In the genomic region with DNA sequence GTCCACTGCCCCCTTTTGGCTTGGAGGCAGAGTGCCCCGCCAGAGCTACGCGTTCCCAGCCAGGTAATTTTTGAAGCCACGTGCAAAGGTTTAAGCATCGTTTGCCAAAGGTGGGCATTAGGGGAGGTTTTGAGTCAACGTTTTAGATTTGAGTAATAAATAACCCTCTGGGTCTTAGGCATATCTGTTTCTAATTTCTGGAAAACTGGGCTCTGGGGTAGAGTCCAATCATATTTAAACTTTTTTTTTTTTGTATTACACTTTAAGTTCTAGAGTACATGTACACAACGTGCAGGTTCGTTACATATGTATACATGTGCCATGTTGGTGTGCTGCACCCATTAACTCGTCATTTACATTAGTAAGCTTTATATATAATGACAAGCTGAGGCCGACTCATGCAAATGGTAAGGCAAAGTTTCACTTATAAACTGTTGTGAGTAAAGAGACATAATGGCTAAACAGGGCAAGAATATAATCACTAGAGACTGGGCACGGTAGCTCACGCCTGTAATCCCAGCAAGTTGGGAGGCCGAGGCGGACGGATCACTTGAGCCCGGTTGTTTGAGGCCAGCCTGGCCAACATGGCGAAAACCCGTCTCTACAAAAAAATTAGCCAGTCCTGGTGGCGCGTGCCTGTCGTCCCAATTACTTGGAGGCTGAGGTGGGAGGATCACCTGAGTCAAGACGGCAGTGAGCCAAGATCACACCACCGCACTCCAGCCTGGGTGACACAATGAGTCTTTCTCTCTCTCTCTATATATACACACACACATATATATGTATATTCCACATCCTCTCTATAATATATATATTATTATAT, we compare ENCODE assay signal across 8 cellular contexts. TPM values are rescaled to one million over a fixed set of nuclear protein-coding genes. Genes with fewer than 3 reads are reported as not detected.
A peak's percentile ranks its signal among the peaks of the same experiment; 100 is the strongest.
DNase-seq lines count a peak whose midpoint lies in the region; ATAC-seq and TF ChIP-seq lines count a peak whose summit lies in the region.

No MANE protein-coding gene starts in this region.

- DNase-seq in OCI-LY7 (ENCODE audit: low spot score) (no peak), epithelial cell of esophagus (ENCODE audit: low read depth) (peak; percentile 11), psoas muscle (no peak), NCI-H1105 (lab: John Stamatoyannopoulos, UW) (no peak), SK-N-DZ (ENCODE audit: low spot score) (no peak)

- POLR2A ChIA-PET in OCI-LY7 (lab: Charles Lee): interaction anchor here (0.6 to 1.9 kb wide), 10 partner anchors 11 to 400 kb away, joined by 3 to 12 read pairs (median 4); partner anchors contain the start of genes METAP2 and NDUFA12

- peak overlapping the region; percentile 89 for H2AFZ ChIP-seq in OCI-LY7 (ENCODE audit: low read length)

- H3K27ac ChIP-seq in OCI-LY7 (ENCODE audit: low read depth, low read length, poor library complexity, severe bottlenecking) (no peak overlapping the region), psoas muscle (peak overlapping the region; percentile 94)

- no peaks in the 10 kb centered on the region for H4K20me1 ChIP-seq in OCI-LY7 (ENCODE audit: insufficient read depth, low read length)

- intact Hi-C loops in OCI-LY7 (cut with micrococcal nuclease; ENCODE audit: unreplicated experiment): loop anchor here (1.0 to 2.0 kb wide), 2 partner anchors 143 to 262 kb away; partner anchors contain the start of genes FGD6 and VEZT
- intact Hi-C loops in psoas muscle (cut with DNase I): loop anchor here in 1 of 2 donors (5.0 kb wide), 2 partner anchors 143 to 398 kb away; partner anchors contain the start of genes FGD6, METAP2 and VEZT

- peaks cover 13% of the 10 kb centered on the region for H3K4me1 ChIP-seq in OCI-LY7 (ENCODE audit: insufficient read depth, low read length, poor library complexity, severe bottlenecking)
- no peaks in the 10 kb centered on the region for H3K4me1 ChIP-seq in psoas muscle

- H3K4me2 ChIP-seq in OCI-LY7 (ENCODE audit: low read length): peak overlapping the region; percentile 40; the same call in 1 of the 2 replicates

- CTCF ChIA-PET in OCI-LY7 (lab: Charles Lee; ENCODE audit: unreplicated experiment): interaction anchor here (0.7 to 1.0 kb wide), 2 partner anchors 10 to 43 kb away, joined by 3 read pairs; no protein-coding TSS in a partner anchor

- no TSS peak for BruUV-seq in OCI-LY7 (replicated peaks; lab: Mats Ljungman, UMichigan)

- no peaks in the 10 kb centered on the region for H3K9me2 ChIP-seq in OCI-LY7 (ENCODE audit: insufficient read depth, low read length)

- TF ChIP-seq CTCF in GM12801 (IDR thresholded peaks at IDR 0.05; ENCODE audit: extremely low read depth, insufficient read length) (peak; percentile 50), OCI-LY7 (conservative IDR thresholded peaks at IDR 0.05; ENCODE audit: low read length) (peak; percentile 88), epithelial cell of esophagus (IDR thresholded peaks at IDR 0.05; ENCODE audit: insufficient read depth, low read depth, low read length, missing control alignments) (peak; percentile 74), psoas muscle (IDR thresholded peaks at IDR 0.05) (peak; percentile 76)

- WGBS in psoas muscle, 3 donors: 61 to 65% (median 61%) methylated on average over 23 of the region's 23 CpGs

- no peaks in the 10 kb centered on the region for H3K9me3 ChIP-seq in OCI-LY7 (ENCODE audit: low read length)
- no peaks in the 10 kb centered on the region for H3K9me3 ChIP-seq in psoas muscle

- peak overlapping the region; percentile 93 for H3K4me3 ChIP-seq in OCI-LY7 (ENCODE audit: low read depth, low read length, poor library complexity, severe bottlenecking)
- peak overlapping the region; percentile 89 for H3K4me3 ChIP-seq in epithelial cell of esophagus (ENCODE audit: low read length)
- H3K4me3 ChIP-seq in psoas muscle: peak overlapping the region; percentile 99

- no peaks in the 10 kb centered on the region for H3K27me3 ChIP-seq in psoas muscle (ENCODE audit: insufficient read depth in 3 of 3, low read length in 2 of 3)

- H3K79me2 ChIP-seq in OCI-LY7 (ENCODE audit: insufficient read depth, low read depth, low read length): peaks cover 41% of the 10 kb centered on the region

- peaks cover 16% of the 10 kb centered on the region; the same call in 1 of the 2 replicates for H3K36me3 ChIP-seq in OCI-LY7 (ENCODE audit: insufficient read depth, low read length)
- no peaks in the 10 kb centered on the region for H3K36me3 ChIP-seq in psoas muscle (ENCODE audit: insufficient read depth in 1 of 2, low read depth in 1 of 2)

- ATAC-seq in psoas muscle (no peak), HG02981 (IDR thresholded peaks at IDR 0.05; ENCODE audit: unreplicated experiment) (no peak), HG03039 (IDR thresholded peaks at IDR 0.05; ENCODE audit: unreplicated experiment) (no peak)

RNA-seq across cellular contexts. Expression of gene NR2C1, which starts 0.5 kb away (rescaled TPM):
- 37.5 and 43.4 TPM in 2 replicates for total RNA-seq in OCI-LY7 (2014; rRNA removed; shearing (Covaris generic))
- total RNA-seq in OCI-LY7 (2022): 42.8 and 55.7 TPM in 2 replicates
- 10 to 100 TPM; 19.9 to 32.3 (median 29.3) TPM for total RNA-seq in psoas muscle
- polyA plus RNA-seq in psoas muscle: 10 to 100 TPM; 15.0 to 20.5 (median 19.9) TPM
- 23.5 and 37.3 TPM in 2 replicates for polyA plus RNA-seq in SK-N-DZ (2014; cell fraction: cytosol; rRNA removed)
- polyA plus RNA-seq in SK-N-DZ (2014; cell fraction: nucleus; rRNA removed): 254 and 355 TPM in 2 replicates
